Comparison of ENCODE assay signal across 1 cellular context in the genomic region with DNA sequence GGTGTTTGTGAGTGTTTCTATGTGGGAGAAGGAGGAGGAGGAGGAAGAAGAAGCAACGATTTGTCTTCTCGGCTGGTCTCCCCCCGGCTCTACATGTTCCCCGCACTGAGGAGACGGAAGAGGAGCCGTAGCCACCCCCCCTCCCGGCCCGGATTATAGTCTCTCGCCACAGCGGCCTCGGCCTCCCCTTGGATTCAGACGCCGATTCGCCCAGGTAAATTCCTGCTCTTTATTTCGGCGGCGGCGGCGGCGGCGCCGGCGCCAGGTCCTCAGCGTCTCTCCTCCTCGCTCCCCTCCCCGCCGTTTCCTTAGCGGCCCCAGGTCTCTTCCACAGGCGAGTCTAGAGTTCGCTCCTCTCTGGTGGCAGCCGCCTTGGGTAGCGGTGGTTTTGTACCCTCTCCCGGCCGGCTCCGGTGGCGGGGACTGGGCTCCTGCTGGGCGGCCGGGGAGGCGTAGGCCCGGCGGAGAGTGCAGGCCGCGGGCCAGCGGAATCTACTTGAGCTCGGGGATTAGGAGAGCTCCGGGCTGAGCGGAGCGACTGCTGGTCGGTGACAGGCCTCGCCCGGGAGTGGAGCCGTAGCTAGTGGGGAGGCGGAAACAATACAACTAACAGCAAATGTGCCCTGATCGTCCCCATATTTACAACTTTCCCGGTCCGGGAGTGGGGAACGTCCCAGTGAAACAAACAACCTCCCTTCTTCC.
A peak's percentile ranks its signal among the peaks of the same experiment; 100 is the strongest.
TF ChIP-seq lines count a peak whose summit lies in the region.

No MANE protein-coding gene starts in this region.

TF ChIP-seq in HepG2, 621 proteins besides CTCF, POLR2A, EP300 and RAD21 (continued from another document and continues in another):
- TF ChIP-seq, protein P1, sequence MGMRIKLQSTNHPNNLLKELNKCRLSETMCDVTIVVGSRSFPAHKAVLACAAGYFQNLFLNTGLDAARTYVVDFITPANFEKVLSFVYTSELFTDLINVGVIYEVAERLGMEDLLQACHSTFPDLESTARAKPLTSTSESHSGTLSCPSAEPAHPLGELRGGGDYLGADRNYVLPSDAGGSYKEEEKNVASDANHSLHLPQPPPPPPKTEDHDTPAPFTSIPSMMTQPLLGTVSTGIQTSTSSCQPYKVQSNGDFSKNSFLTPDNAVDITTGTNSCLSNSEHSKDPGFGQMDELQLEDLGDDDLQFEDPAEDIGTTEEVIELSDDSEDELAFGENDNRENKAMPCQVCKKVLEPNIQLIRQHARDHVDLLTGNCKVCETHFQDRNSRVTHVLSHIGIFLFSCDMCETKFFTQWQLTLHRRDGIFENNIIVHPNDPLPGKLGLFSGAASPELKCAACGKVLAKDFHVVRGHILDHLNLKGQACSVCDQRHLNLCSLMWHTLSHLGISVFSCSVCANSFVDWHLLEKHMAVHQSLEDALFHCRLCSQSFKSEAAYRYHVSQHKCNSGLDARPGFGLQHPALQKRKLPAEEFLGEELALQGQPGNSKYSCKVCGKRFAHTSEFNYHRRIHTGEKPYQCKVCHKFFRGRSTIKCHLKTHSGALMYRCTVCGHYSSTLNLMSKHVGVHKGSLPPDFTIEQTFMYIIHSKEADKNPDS (CRISPR knock-in tag; IDR thresholded peaks at IDR 0.05): no peak
- TF ChIP-seq ZNF674 (CRISPR knock-in tag; IDR thresholded peaks at IDR 0.05; ENCODE audit: low read depth) (no peak), TOPORS (CRISPR knock-in tag; IDR thresholded peaks at IDR 0.05) (no peak), ZBED4 (CRISPR knock-in tag; IDR thresholded peaks at IDR 0.05; ENCODE audit: borderline replicate concordance) (no peak), GABPA (IDR thresholded peaks at IDR 0.05; ENCODE audit: low read depth, low read length) (no peak), GABPA (CRISPR knock-in tag; IDR thresholded peaks at IDR 0.05; ENCODE audit: low read depth) (no peak), CENPX (CRISPR knock-in tag; IDR thresholded peaks at IDR 0.05) (no peak), MAFK (conservative IDR thresholded peaks at IDR 0.05 in 1 of 2, IDR thresholded peaks at IDR 0.05 in 1 of 2; ENCODE audit: low read length in 2 of 2) (no peak), ZNF879 (CRISPR knock-in tag; IDR thresholded peaks at IDR 0.05) (no peak), HOMEZ (CRISPR knock-in tag; IDR thresholded peaks at IDR 0.05; ENCODE audit: low read depth) (no peak), NFIB (CRISPR knock-in tag; IDR thresholded peaks at IDR 0.05; ENCODE audit: borderline replicate concordance) (no peak), ZNF382 (CRISPR knock-in tag; IDR thresholded peaks at IDR 0.05; ENCODE audit: borderline replicate concordance) (no peak), PCBP1 (IDR thresholded peaks at IDR 0.05; ENCODE audit: borderline replicate concordance, low read depth, low read length) (0 out of 2 replicates have a peak, but pooled peaks have one; percentile 70), NR2C2 (CRISPR knock-in tag; IDR thresholded peaks at IDR 0.05; ENCODE audit: borderline replicate concordance) (no peak), ZNF639 (CRISPR knock-in tag; conservative IDR thresholded peaks at IDR 0.05) (no peak), ZZZ3 (CRISPR knock-in tag; IDR thresholded peaks at IDR 0.05; ENCODE audit: borderline replicate concordance) (0 out of 2 replicates have a peak, but pooled peaks have one; percentile 21), ZNF17 (CRISPR knock-in tag; IDR thresholded peaks at IDR 0.05) (no peak), PHF8 (CRISPR knock-in tag; IDR thresholded peaks at IDR 0.05) (peak; percentile 99), SSRP1 (CRISPR knock-in tag; IDR thresholded peaks at IDR 0.05) (no peak), ZNF260 (CRISPR knock-in tag; IDR thresholded peaks at IDR 0.05; ENCODE audit: borderline replicate concordance, low read depth) (no peak), ZNF24 (IDR thresholded peaks at IDR 0.05) (no peak), IKZF1 (IDR thresholded peaks at IDR 0.05) (no peak), GZF1 (CRISPR knock-in tag; IDR thresholded peaks at IDR 0.05) (no peak), ZNF777 (CRISPR knock-in tag; IDR thresholded peaks at IDR 0.05) (no peak), MED1 (CRISPR knock-in tag; IDR thresholded peaks at IDR 0.05) (no peak), ZC3H13 (CRISPR knock-in tag; IDR thresholded peaks at IDR 0.05) (no peak), HNRNPL (IDR thresholded peaks at IDR 0.05; ENCODE audit: low read depth, low read length) (0 out of 2 replicates have a peak, but pooled peaks have one; percentile 45), ZNF781 (CRISPR knock-in tag; IDR thresholded peaks at IDR 0.05; ENCODE audit: borderline replicate concordance, not compliant biosample characterization) (peak; percentile 19)
- TF ChIP-seq, protein P2, sequence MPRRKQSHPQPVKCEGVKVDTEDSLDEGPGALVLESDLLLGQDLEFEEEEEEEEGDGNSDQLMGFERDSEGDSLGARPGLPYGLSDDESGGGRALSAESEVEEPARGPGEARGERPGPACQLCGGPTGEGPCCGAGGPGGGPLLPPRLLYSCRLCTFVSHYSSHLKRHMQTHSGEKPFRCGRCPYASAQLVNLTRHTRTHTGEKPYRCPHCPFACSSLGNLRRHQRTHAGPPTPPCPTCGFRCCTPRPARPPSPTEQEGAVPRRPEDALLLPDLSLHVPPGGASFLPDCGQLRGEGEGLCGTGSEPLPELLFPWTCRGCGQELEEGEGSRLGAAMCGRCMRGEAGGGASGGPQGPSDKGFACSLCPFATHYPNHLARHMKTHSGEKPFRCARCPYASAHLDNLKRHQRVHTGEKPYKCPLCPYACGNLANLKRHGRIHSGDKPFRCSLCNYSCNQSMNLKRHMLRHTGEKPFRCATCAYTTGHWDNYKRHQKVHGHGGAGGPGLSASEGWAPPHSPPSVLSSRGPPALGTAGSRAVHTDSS (CRISPR knock-in tag; conservative IDR thresholded peaks at IDR 0.05): no peak
- TF ChIP-seq, protein P3, sequence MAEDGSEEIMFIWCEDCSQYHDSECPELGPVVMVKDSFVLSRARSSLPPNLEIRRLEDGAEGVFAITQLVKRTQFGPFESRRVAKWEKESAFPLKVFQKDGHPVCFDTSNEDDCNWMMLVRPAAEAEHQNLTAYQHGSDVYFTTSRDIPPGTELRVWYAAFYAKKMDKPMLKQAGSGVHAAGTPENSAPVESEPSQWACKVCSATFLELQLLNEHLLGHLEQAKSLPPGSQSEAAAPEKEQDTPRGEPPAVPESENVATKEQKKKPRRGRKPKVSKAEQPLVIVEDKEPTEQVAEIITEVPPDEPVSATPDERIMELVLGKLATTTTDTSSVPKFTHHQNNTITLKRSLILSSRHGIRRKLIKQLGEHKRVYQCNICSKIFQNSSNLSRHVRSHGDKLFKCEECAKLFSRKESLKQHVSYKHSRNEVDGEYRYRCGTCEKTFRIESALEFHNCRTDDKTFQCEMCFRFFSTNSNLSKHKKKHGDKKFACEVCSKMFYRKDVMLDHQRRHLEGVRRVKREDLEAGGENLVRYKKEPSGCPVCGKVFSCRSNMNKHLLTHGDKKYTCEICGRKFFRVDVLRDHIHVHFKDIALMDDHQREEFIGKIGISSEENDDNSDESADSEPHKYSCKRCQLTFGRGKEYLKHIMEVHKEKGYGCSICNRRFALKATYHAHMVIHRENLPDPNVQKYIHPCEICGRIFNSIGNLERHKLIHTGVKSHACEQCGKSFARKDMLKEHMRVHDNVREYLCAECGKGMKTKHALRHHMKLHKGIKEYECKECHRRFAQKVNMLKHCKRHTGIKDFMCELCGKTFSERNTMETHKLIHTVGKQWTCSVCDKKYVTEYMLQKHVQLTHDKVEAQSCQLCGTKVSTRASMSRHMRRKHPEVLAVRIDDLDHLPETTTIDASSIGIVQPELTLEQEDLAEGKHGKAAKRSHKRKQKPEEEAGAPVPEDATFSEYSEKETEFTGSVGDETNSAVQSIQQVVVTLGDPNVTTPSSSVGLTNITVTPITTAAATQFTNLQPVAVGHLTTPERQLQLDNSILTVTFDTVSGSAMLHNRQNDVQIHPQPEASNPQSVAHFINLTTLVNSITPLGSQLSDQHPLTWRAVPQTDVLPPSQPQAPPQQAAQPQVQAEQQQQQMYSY (CRISPR knock-in tag; IDR thresholded peaks at IDR 0.05): no peak
- TF ChIP-seq, protein P4, sequence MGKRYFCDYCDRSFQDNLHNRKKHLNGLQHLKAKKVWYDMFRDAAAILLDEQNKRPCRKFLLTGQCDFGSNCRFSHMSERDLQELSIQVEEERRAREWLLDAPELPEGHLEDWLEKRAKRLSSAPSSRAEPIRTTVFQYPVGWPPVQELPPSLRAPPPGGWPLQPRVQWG (CRISPR knock-in tag; IDR thresholded peaks at IDR 0.05; ENCODE audit: borderline replicate concordance, low read depth): no peak
- TF ChIP-seq, protein P5, sequence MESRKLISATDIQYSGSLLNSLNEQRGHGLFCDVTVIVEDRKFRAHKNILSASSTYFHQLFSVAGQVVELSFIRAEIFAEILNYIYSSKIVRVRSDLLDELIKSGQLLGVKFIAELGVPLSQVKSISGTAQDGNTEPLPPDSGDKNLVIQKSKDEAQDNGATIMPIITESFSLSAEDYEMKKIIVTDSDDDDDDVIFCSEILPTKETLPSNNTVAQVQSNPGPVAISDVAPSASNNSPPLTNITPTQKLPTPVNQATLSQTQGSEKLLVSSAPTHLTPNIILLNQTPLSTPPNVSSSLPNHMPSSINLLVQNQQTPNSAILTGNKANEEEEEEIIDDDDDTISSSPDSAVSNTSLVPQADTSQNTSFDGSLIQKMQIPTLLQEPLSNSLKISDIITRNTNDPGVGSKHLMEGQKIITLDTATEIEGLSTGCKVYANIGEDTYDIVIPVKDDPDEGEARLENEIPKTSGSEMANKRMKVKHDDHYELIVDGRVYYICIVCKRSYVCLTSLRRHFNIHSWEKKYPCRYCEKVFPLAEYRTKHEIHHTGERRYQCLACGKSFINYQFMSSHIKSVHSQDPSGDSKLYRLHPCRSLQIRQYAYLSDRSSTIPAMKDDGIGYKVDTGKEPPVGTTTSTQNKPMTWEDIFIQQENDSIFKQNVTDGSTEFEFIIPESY (CRISPR knock-in tag; IDR thresholded peaks at IDR 0.05): no peak
- TF ChIP-seq, protein P6, sequence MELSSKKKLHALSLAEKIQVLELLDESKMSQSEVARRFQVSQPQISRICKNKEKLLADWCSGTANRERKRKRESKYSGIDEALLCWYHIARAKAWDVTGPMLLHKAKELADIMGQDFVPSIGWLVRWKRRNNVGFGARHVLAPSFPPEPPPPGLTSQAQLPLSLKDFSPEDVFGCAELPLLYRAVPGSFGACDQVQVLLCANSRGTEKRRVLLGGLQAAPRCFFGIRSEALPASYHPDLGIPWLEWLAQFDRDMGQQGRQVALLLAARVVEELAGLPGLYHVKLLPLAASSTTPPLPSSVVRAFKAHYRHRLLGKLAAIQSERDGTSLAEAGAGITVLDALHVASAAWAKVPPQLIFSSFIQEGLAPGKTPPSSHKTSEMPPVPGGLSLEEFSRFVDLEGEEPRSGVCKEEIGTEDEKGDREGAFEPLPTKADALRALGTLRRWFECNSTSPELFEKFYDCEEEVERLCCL (CRISPR knock-in tag; IDR thresholded peaks at IDR 0.05; ENCODE audit: borderline replicate concordance): no peak
- TF ChIP-seq, protein P7, sequence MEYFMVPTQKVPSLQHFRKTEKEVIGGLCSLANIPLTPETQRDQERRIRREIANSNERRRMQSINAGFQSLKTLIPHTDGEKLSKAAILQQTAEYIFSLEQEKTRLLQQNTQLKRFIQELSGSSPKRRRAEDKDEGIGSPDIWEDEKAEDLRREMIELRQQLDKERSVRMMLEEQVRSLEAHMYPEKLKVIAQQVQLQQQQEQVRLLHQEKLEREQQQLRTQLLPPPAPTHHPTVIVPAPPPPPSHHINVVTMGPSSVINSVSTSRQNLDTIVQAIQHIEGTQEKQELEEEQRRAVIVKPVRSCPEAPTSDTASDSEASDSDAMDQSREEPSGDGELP (IDR thresholded peaks at IDR 0.05; ENCODE audit: borderline replicate concordance, low read depth): no peak
